Comparison of ENCODE assay signal across 1 cellular context in the genomic region with DNA sequence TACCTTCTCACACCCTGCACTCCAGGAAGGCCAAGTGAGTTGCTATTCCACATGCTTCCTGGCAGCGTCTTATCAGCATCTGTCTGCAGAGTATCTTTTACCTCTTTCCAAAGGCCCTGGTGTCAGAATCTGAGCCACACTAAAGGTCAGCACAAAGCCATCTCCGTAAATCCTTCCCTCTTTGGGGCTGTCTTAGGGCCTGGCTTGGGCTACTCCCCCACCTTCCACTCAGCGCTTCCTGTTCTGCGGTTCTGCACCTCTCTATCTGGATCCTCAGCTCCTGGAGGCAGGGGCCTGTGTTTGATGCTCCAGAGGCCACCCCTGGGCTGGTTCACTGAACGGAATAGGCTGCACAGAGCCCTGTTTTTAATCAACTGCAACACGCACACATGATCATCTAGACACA.
TF ChIP-seq lines count a peak whose summit lies in the region.

No MANE protein-coding gene starts in this region.

TF ChIP-seq in HepG2, 621 proteins besides CTCF, POLR2A, EP300 and RAD21 (continued from another document):
- TF ChIP-seq, protein P1, sequence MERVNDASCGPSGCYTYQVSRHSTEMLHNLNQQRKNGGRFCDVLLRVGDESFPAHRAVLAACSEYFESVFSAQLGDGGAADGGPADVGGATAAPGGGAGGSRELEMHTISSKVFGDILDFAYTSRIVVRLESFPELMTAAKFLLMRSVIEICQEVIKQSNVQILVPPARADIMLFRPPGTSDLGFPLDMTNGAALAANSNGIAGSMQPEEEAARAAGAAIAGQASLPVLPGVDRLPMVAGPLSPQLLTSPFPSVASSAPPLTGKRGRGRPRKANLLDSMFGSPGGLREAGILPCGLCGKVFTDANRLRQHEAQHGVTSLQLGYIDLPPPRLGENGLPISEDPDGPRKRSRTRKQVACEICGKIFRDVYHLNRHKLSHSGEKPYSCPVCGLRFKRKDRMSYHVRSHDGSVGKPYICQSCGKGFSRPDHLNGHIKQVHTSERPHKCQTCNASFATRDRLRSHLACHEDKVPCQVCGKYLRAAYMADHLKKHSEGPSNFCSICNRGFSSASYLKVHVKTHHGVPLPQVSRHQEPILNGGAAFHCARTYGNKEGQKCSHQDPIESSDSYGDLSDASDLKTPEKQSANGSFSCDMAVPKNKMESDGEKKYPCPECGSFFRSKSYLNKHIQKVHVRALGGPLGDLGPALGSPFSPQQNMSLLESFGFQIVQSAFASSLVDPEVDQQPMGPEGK (CRISPR knock-in tag; IDR thresholded peaks at IDR 0.05): no peak
- TF ChIP-seq, protein P2, sequence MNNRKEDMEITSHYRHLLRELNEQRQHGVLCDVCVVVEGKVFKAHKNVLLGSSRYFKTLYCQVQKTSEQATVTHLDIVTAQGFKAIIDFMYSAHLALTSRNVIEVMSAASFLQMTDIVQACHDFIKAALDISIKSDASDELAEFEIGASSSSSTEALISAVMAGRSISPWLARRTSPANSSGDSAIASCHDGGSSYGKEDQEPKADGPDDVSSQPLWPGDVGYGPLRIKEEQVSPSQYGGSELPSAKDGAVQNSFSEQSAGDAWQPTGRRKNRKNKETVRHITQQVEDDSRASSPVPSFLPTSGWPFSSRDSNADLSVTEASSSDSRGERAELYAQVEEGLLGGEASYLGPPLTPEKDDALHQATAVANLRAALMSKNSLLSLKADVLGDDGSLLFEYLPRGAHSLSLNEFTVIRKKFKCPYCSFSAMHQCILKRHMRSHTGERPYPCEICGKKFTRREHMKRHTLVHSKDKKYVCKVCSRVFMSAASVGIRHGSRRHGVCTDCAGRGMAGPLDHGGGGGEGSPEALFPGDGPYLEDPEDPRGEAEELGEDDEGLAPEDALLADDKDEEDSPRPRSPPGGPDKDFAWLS (CRISPR knock-in tag; IDR thresholded peaks at IDR 0.05; ENCODE audit: borderline replicate concordance): no peak
- TF ChIP-seq NONO (IDR thresholded peaks at IDR 0.05): no peak
- TF ChIP-seq NONO (CRISPR knock-in tag; conservative IDR thresholded peaks at IDR 0.05): no peak
